ENCODE assay signal across 1 cellular context in the genomic region with DNA sequence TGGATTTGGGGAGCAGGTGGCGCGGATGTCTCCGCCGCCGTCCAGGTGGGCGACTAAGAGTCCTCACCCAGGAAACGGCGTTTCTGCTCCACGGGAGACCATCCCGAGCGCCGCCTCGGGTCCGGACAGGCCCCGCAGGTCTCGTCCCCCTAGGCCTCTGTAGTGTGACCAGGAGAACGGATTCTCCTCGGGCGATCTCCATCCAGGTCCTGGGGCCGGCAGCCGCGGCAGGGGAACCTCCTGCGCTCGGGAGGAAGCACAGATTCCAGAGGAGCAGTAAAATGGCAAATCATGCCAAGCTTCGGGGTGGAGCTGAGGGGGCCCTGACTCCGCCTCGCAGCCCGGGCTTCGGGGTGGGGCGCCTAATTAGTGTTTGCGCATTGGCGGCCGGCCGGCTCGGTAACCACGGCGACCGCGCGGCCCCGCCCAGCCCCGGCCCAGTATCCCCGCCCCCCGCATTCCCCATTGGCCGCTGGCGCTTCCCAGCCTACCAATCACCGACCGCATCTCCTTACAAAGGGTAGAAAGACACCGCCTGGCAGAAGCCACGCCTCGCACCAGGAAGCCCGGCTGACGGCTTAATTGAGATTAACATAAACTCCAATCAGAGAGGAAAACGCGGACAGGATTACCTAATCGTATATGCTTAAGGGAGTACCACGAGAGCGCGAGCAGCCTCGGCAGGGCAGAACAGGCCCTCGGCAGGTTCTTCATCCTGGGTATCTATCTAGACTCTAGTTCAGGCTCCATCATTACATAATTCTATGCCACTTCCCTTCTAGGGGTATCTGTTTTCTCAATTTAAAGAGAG.
TF ChIP-seq lines count a peak whose summit lies in the region.

No MANE protein-coding gene starts in this region.

TF ChIP-seq in HepG2, 621 proteins besides CTCF, POLR2A, EP300 and RAD21 (continued from another document and continues in another):
- TF ChIP-seq SP140L (CRISPR knock-in tag; IDR thresholded peaks at IDR 0.05; ENCODE audit: borderline replicate concordance), result no peak
- TF ChIP-seq, protein P1, sequence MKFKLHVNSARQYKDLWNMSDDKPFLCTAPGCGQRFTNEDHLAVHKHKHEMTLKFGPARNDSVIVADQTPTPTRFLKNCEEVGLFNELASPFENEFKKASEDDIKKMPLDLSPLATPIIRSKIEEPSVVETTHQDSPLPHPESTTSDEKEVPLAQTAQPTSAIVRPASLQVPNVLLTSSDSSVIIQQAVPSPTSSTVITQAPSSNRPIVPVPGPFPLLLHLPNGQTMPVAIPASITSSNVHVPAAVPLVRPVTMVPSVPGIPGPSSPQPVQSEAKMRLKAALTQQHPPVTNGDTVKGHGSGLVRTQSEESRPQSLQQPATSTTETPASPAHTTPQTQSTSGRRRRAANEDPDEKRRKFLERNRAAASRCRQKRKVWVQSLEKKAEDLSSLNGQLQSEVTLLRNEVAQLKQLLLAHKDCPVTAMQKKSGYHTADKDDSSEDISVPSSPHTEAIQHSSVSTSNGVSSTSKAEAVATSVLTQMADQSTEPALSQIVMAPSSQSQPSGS (CRISPR knock-in tag; IDR thresholded peaks at IDR 0.05), result peak; percentile 15; the same call in 1 of the 2 replicates
- no peak for TF ChIP-seq ZNF234 (CRISPR knock-in tag; conservative IDR thresholded peaks at IDR 0.05)
- no peak for TF ChIP-seq REXO4 (CRISPR knock-in tag; IDR thresholded peaks at IDR 0.05; ENCODE audit: borderline replicate concordance)
- TF ChIP-seq ZNF605 (CRISPR knock-in tag; IDR thresholded peaks at IDR 0.05), result no peak
- TF ChIP-seq TBL1XR1 (IDR thresholded peaks at IDR 0.05; ENCODE audit: borderline replicate concordance, low read length, partially characterized antibody), result no peak
- TF ChIP-seq ZNF746 (CRISPR knock-in tag; IDR thresholded peaks at IDR 0.05), result no peak
- TF ChIP-seq, protein P2, sequence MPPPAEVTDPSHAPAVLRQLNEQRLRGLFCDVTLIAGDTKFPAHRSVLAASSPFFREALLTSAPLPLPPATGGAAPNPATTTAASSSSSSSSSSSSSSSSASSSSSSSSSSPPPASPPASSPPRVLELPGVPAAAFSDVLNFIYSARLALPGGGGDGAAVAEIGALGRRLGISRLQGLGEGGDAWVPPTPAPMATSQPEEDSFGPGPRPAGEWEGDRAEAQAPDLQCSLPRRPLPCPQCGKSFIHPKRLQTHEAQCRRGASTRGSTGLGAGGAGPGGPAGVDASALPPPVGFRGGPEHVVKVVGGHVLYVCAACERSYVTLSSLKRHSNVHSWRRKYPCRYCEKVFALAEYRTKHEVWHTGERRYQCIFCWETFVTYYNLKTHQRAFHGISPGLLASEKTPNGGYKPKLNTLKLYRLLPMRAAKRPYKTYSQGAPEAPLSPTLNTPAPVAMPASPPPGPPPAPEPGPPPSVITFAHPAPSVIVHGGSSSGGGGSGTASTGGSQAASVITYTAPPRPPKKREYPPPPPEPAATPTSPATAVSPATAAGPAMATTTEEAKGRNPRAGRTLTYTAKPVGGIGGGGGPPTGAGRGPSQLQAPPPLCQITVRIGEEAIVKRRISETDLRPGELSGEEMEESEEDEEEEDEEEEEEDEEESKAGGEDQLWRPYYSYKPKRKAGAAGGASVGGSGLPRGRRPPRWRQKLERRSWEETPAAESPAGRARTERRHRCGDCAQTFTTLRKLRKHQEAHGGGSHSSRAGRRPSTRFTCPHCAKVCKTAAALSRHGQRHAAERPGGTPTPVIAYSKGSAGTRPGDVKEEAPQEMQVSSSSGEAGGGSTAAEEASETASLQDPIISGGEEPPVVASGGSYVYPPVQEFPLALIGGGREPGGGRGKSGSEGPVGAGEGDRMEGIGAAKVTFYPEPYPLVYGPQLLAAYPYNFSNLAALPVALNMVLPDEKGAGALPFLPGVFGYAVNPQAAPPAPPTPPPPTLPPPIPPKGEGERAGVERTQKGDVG (CRISPR knock-in tag; IDR thresholded peaks at IDR 0.05; ENCODE audit: borderline replicate concordance), result no peak
- TF ChIP-seq ESRRA (CRISPR knock-in tag; IDR thresholded peaks at IDR 0.05; ENCODE audit: low read depth), result no peak
- peak; percentile 77 for TF ChIP-seq SAP130 (CRISPR knock-in tag; IDR thresholded peaks at IDR 0.05; ENCODE audit: low read depth)
- 0 out of 2 replicates have a peak, but pooled peaks have one; percentile 31 for TF ChIP-seq ZNF317 (CRISPR knock-in tag; IDR thresholded peaks at IDR 0.05)
- no peak for TF ChIP-seq FOXO1 (CRISPR knock-in tag; IDR thresholded peaks at IDR 0.05)
- TF ChIP-seq, protein P3, sequence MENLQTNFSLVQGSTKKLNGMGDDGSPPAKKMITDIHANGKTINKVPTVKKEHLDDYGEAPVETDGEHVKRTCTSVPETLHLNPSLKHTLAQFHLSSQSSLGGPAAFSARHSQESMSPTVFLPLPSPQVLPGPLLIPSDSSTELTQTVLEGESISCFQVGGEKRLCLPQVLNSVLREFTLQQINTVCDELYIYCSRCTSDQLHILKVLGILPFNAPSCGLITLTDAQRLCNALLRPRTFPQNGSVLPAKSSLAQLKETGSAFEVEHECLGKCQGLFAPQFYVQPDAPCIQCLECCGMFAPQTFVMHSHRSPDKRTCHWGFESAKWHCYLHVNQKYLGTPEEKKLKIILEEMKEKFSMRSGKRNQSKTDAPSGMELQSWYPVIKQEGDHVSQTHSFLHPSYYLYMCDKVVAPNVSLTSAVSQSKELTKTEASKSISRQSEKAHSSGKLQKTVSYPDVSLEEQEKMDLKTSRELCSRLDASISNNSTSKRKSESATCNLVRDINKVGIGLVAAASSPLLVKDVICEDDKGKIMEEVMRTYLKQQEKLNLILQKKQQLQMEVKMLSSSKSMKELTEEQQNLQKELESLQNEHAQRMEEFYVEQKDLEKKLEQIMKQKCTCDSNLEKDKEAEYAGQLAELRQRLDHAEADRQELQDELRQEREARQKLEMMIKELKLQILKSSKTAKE (CRISPR knock-in tag; IDR thresholded peaks at IDR 0.05; ENCODE audit: borderline replicate concordance), result no peak
- no peak; the same call in 1 of the 2 replicates for TF ChIP-seq SALL2 (CRISPR knock-in tag; IDR thresholded peaks at IDR 0.05)
- TF ChIP-seq, protein P4, sequence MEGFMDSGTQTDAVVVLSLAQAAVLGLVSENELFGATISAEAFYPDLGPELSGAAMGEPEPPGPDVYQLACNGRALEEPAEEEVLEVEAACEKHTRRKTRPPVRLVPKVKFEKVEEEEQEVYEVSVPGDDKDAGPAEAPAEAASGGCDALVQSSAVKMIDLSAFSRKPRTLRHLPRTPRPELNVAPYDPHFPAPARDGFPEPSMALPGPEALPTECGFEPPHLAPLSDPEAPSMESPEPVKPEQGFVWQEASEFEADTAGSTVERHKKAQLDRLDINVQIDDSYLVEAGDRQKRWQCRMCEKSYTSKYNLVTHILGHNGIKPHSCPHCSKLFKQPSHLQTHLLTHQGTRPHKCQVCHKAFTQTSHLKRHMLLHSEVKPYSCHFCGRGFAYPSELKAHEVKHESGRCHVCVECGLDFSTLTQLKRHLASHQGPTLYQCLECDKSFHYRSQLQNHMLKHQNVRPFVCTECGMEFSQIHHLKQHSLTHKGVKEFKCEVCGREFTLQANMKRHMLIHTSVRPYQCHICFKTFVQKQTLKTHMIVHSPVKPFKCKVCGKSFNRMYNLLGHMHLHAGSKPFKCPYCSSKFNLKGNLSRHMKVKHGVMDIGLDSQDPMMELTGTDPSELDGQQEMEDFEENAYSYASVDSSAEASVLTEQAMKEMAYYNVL (CRISPR knock-in tag; IDR thresholded peaks at IDR 0.05; ENCODE audit: borderline replicate concordance), result no peak
- no peak for TF ChIP-seq NFRKB (IDR thresholded peaks at IDR 0.05)
- TF ChIP-seq SOX13 (IDR thresholded peaks at IDR 0.05), result no peak
- TF ChIP-seq SOX13 (CRISPR knock-in tag; conservative IDR thresholded peaks at IDR 0.05 in 1 of 2, IDR thresholded peaks at IDR 0.05 in 1 of 2), result no peak
- no peak for TF ChIP-seq ZNF121 (CRISPR knock-in tag; IDR thresholded peaks at IDR 0.05)
- TF ChIP-seq, protein P5, sequence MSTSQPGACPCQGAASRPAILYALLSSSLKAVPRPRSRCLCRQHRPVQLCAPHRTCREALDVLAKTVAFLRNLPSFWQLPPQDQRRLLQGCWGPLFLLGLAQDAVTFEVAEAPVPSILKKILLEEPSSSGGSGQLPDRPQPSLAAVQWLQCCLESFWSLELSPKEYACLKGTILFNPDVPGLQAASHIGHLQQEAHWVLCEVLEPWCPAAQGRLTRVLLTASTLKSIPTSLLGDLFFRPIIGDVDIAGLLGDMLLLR (CRISPR knock-in tag; IDR thresholded peaks at IDR 0.05), result no peak
- TF ChIP-seq ZNF549 (CRISPR knock-in tag; IDR thresholded peaks at IDR 0.05), result no peak
- TF ChIP-seq ZNF235 (CRISPR knock-in tag; IDR thresholded peaks at IDR 0.05; ENCODE audit: borderline replicate concordance), result no peak
- no peak for TF ChIP-seq HOXA5 (CRISPR knock-in tag; IDR thresholded peaks at IDR 0.05)
- TF ChIP-seq GATAD1 (CRISPR knock-in tag; IDR thresholded peaks at IDR 0.05), result no peak
- no peak; the same call in 1 of the 2 replicates for TF ChIP-seq RFXAP (CRISPR knock-in tag; IDR thresholded peaks at IDR 0.05; ENCODE audit: borderline replicate concordance)
- no peak for TF ChIP-seq ZKSCAN1 (IDR thresholded peaks at IDR 0.05; ENCODE audit: low read length)
- TF ChIP-seq, protein P6, sequence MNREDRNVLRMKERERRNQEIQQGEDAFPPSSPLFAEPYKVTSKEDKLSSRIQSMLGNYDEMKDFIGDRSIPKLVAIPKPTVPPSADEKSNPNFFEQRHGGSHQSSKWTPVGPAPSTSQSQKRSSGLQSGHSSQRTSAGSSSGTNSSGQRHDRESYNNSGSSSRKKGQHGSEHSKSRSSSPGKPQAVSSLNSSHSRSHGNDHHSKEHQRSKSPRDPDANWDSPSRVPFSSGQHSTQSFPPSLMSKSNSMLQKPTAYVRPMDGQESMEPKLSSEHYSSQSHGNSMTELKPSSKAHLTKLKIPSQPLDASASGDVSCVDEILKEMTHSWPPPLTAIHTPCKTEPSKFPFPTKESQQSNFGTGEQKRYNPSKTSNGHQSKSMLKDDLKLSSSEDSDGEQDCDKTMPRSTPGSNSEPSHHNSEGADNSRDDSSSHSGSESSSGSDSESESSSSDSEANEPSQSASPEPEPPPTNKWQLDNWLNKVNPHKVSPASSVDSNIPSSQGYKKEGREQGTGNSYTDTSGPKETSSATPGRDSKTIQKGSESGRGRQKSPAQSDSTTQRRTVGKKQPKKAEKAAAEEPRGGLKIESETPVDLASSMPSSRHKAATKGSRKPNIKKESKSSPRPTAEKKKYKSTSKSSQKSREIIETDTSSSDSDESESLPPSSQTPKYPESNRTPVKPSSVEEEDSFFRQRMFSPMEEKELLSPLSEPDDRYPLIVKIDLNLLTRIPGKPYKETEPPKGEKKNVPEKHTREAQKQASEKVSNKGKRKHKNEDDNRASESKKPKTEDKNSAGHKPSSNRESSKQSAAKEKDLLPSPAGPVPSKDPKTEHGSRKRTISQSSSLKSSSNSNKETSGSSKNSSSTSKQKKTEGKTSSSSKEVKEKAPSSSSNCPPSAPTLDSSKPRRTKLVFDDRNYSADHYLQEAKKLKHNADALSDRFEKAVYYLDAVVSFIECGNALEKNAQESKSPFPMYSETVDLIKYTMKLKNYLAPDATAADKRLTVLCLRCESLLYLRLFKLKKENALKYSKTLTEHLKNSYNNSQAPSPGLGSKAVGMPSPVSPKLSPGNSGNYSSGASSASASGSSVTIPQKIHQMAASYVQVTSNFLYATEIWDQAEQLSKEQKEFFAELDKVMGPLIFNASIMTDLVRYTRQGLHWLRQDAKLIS (CRISPR knock-in tag; IDR thresholded peaks at IDR 0.05), result no peak
- no peak for TF ChIP-seq RFXANK (CRISPR knock-in tag; IDR thresholded peaks at IDR 0.05)
- no peak for TF ChIP-seq SIN3B (IDR thresholded peaks at IDR 0.05; ENCODE audit: low read length)
- TF ChIP-seq ZNF619 (CRISPR knock-in tag; IDR thresholded peaks at IDR 0.05), result no peak
- no peak for TF ChIP-seq NFIB (CRISPR knock-in tag; IDR thresholded peaks at IDR 0.05; ENCODE audit: borderline replicate concordance)
- TF ChIP-seq SATB2 (CRISPR knock-in tag; IDR thresholded peaks at IDR 0.05), result no peak
- TF ChIP-seq, protein P7, sequence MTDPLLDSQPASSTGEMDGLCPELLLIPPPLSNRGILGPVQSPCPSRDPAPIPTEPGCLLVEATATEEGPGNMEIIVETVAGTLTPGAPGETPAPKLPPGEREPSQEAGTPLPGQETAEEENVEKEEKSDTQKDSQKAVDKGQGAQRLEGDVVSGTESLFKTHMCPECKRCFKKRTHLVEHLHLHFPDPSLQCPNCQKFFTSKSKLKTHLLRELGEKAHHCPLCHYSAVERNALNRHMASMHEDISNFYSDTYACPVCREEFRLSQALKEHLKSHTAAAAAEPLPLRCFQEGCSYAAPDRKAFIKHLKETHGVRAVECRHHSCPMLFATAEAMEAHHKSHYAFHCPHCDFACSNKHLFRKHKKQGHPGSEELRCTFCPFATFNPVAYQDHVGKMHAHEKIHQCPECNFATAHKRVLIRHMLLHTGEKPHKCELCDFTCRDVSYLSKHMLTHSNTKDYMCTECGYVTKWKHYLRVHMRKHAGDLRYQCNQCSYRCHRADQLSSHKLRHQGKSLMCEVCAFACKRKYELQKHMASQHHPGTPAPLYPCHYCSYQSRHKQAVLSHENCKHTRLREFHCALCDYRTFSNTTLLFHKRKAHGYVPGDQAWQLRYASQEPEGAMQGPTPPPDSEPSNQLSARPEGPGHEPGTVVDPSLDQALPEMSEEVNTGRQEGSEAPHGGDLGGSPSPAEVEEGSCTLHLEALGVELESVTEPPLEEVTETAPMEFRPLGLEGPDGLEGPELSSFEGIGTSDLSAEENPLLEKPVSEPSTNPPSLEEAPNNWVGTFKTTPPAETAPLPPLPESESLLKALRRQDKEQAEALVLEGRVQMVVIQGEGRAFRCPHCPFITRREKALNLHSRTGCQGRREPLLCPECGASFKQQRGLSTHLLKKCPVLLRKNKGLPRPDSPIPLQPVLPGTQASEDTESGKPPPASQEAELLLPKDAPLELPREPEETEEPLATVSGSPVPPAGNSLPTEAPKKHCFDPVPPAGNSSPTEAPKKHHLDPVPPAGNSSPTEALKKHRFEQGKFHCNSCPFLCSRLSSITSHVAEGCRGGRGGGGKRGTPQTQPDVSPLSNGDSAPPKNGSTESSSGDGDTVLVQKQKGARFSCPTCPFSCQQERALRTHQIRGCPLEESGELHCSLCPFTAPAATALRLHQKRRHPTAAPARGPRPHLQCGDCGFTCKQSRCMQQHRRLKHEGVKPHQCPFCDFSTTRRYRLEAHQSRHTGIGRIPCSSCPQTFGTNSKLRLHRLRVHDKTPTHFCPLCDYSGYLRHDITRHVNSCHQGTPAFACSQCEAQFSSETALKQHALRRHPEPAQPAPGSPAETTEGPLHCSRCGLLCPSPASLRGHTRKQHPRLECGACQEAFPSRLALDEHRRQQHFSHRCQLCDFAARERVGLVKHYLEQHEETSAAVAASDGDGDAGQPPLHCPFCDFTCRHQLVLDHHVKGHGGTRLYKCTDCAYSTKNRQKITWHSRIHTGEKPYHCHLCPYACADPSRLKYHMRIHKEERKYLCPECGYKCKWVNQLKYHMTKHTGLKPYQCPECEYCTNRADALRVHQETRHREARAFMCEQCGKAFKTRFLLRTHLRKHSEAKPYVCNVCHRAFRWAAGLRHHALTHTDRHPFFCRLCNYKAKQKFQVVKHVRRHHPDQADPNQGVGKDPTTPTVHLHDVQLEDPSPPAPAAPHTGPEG (CRISPR knock-in tag; IDR thresholded peaks at IDR 0.05), result no peak
- no peak for TF ChIP-seq CC2D1A (CRISPR knock-in tag; IDR thresholded peaks at IDR 0.05)
- TF ChIP-seq ZNF546 (CRISPR knock-in tag; conservative IDR thresholded peaks at IDR 0.05), result no peak
- no peak; the same call in 1 of the 2 replicates for TF ChIP-seq PHF20 (CRISPR knock-in tag; IDR thresholded peaks at IDR 0.05)
- no peak for TF ChIP-seq NPAS2 (CRISPR knock-in tag; IDR thresholded peaks at IDR 0.05; ENCODE audit: borderline replicate concordance)
- 0 out of 2 replicates have a peak, but pooled peaks have one; percentile 34 for TF ChIP-seq ZNF441 (CRISPR knock-in tag; IDR thresholded peaks at IDR 0.05; ENCODE audit: borderline replicate concordance)
- TF ChIP-seq ZNF7 (CRISPR knock-in tag; IDR thresholded peaks at IDR 0.05), result no peak
- peak; percentile 23; the same call in 1 of the 2 replicates for TF ChIP-seq SP5 (CRISPR knock-in tag; IDR thresholded peaks at IDR 0.05; ENCODE audit: borderline replicate concordance, low read depth)
- peak; percentile 39; the same call in 1 of the 2 replicates for TF ChIP-seq ZNF768 (CRISPR knock-in tag; IDR thresholded peaks at IDR 0.05)
- TF ChIP-seq NR2F2 (IDR thresholded peaks at IDR 0.05; ENCODE audit: borderline replicate concordance, low read depth), result no peak
